9 cellular contexts compared by ENCODE assay signal in the genomic region with DNA sequence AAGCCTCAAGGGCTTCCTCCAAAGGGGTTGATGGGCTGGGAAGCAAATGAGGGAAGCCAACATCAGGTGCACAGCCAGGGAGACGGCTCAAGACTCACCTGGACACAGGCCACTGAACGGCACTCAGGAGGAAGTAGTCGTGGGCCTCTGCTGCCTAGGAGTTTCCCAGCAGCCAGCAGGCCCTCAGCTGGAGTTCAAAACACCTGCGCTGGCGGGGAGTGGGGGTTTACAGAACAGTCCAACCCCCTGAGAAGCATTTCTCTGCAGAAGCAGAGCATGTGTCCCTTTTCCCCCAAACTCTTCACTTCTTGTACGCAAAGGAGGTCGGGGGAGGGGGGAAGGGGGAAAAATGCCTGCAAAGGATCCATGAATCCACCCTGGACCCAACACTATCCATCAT. TPM values are rescaled to one million over a fixed set of nuclear protein-coding genes. Genes with fewer than 3 reads are reported as not detected.
DNase-seq lines count a peak whose midpoint lies in the region; ATAC-seq and TF ChIP-seq lines count a peak whose summit lies in the region.
"Had no signal": no experiment of that assay in that cellular context is flagged by ENCODE, and none has a peak within 500 bp of the region (broad histone marks: within the 10 kb centered on the region; RNA-seq: fewer than 3 reads in every experiment).

No MANE protein-coding gene starts in this region.

- peaks cover 6% of the 10 kb centered on the region for H3K27me3 Mint-ChIP-seq in central memory CD8-positive, alpha-beta T cell
- peaks cover 20% of the 10 kb centered on the region for H3K27me3 Mint-ChIP-seq in osteocyte (ENCODE audit: unreplicated experiment)

- peaks cover 37% of the 10 kb centered on the region for H3K4me1 Mint-ChIP-seq in central memory CD8-positive, alpha-beta T cell
- H3K4me1 Mint-ChIP-seq in osteocyte (ENCODE audit: unreplicated experiment), result peaks cover 40% of the 10 kb centered on the region

- H3K27ac Mint-ChIP-seq in central memory CD8-positive, alpha-beta T cell (ENCODE audit: low read depth), result peak overlapping the region; percentile 93
- H3K27ac Mint-ChIP-seq in osteocyte (ENCODE audit: unreplicated experiment), result peak overlapping the region; percentile 97

- no peak for TF ChIP-seq CTCF in osteocyte (IDR thresholded peaks at IDR 0.05)

- ATAC-seq in central memory CD8-positive, alpha-beta T cell (replicated peaks; ENCODE audit: extremely low read depth, poor library complexity, severe bottlenecking), result no peak

- H3K9me3 Mint-ChIP-seq in central memory CD8-positive, alpha-beta T cell, result no peaks in the 10 kb centered on the region
- no peaks in the 10 kb centered on the region for H3K9me3 Mint-ChIP-seq in osteocyte (ENCODE audit: unreplicated experiment)

- H3K36me3 Mint-ChIP-seq in central memory CD8-positive, alpha-beta T cell (ENCODE audit: insufficient read depth), result peaks cover 10% of the 10 kb centered on the region
- H3K36me3 Mint-ChIP-seq in osteocyte (ENCODE audit: unreplicated experiment), result peaks cover 4% of the 10 kb centered on the region

- DNase-seq in DMS153 treated with DMSO at 0.1 percent for 48 hours (lab: John Stamatoyannopoulos, UW; ENCODE audit: unreplicated experiment) (peak; percentile 37), NCI-H345 (lab: John Stamatoyannopoulos, UW) (peak; percentile 44), osteocyte (ENCODE audit: extremely low spot score, unreplicated experiment) (no peak), SKM-1 treated with dmso at 0.1 percent for 144 hours (lab: John Stamatoyannopoulos, UW; ENCODE audit: unreplicated experiment) (no peak)
- no peak for DNase-seq in central memory CD8-positive, alpha-beta T cell (ENCODE audit: low spot score in 2 of 2)
- DNase-seq in stimulated activated CD4-positive, alpha-beta T cell treated with anti-CD3 and anti-CD28 coated beads, Interleukin-2, amount 100 ng/mL, for 48 hours, result no peak
- no peak for DNase-seq in stimulated activated CD4-positive, alpha-beta T cell treated with anti-CD3 and anti-CD28 coated beads, Interleukin-2, amount 100 ng/mL, for 24 hours
- no peak for DNase-seq in activated CD4-positive, alpha-beta T cell treated with anti-CD3 and anti-CD28 coated beads, Interleukin-2, amount 50 U/mL, for 48 hours
- DNase-seq: foreskin melanocyte had no signal

- peak overlapping the region; percentile 80 for H3K4me3 Mint-ChIP-seq in central memory CD8-positive, alpha-beta T cell
- peak overlapping the region; percentile 60 for H3K4me3 Mint-ChIP-seq in osteocyte (ENCODE audit: unreplicated experiment)

RNA-seq across cellular contexts. Expression of a gene that starts 2.3 kb away (rescaled TPM):
- total RNA-seq in osteocyte, result 11.0 and 12.0 TPM in 2 replicates

Comparison
In these comparisons a context has a peak if more than half of its experiments do, and no peak if none do; other contexts are left out.
1. DNase-seq: peak in DMS153 treated with DMSO at 0.1 percent for 48 hours (single experiment) and NCI-H345 (single experiment); none in central memory CD8-positive, alpha-beta T cell (0 of 2), osteocyte (single experiment), SKM-1 treated with dmso at 0.1 percent for 144 hours (single experiment), stimulated activated CD4-positive, alpha-beta T cell treated with anti-CD3 and anti-CD28 coated beads, Interleukin-2, amount 100 ng/mL, for 48 hours (0 of 2), stimulated activated CD4-positive, alpha-beta T cell treated with anti-CD3 and anti-CD28 coated beads, Interleukin-2, amount 100 ng/mL, for 24 hours (0 of 2) and activated CD4-positive, alpha-beta T cell treated with anti-CD3 and anti-CD28 coated beads, Interleukin-2, amount 50 U/mL, for 48 hours (0 of 2).